ENCODE assay signal across 16 cellular contexts in the genomic region with DNA sequence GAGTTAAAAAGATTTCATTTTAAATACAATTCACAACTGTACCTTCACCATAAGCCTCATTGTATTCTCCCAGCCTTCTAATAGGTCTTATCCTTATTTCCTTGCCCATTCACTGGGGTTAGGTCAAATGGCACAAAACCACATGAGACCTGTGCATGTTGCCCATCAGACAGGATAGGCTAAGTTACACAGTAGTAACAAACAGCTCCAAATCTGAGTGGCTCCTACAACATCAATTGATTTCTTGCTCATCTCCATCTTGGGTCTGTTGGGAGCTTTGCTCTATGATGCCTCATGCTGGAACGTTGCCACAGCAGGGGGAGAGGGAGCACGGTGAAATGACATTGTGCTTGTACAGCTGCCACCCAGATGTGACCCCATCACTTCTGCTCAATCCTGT.
"Had no signal": no experiment of that assay in that cellular context is flagged by ENCODE, and none has a peak within 500 bp of the region (broad histone marks: within the 10 kb centered on the region; RNA-seq: fewer than 3 reads in every experiment).

No MANE protein-coding gene starts in this region.

- DNase-seq: activated CD4-positive, alpha-beta T cell treated with anti-CD3 and anti-CD28 coated beads for 1 hour; gastrocnemius medialis; head of caudate nucleus; lower lobe of right lung; stimulated activated CD4-positive, alpha-beta T cell treated with anti-CD3 and anti-CD28 coated beads, Interleukin-4, amount 100 ng/mL, for 1 hour; T-helper 2 cell; upper lobe of left lung had no signal

- H3K36me3 ChIP-seq: gastrocnemius medialis, lower lobe of right lung had no signal

- FAIRE-seq: keratinocyte had no signal

- H3K9me3 ChIP-seq: ascending aorta, gastrocnemius medialis, lower lobe of right lung, thoracic aorta, upper lobe of left lung had no signal

- H3K27ac ChIP-seq: ascending aorta, coronary artery, gastrocnemius medialis, lower lobe of right lung, parathyroid adenoma, thoracic aorta, upper lobe of left lung, VCaP had no signal

- H3K4me2 ChIP-seq: smooth muscle cell had no signal

- ATAC-seq: gastrocnemius medialis; lower lobe of right lung; natural killer cell treated with Interleukin-12 subunit alpha and Interleukin-12 subunit beta and Interleukin-15 and Interleukin-18, amount 100 ng/mL, for 72 hours; sciatic nerve had no signal

- H3K9ac ChIP-seq: parathyroid adenoma had no signal

- H3K79me2 ChIP-seq: parathyroid adenoma had no signal

- H3K4me3 ChIP-seq: ascending aorta, coronary artery, gastrocnemius medialis, lower lobe of right lung, smooth muscle cell, thoracic aorta, upper lobe of left lung had no signal

- H3K27me3 ChIP-seq: ascending aorta, gastrocnemius medialis, upper lobe of left lung had no signal

- H3K4me1 ChIP-seq: ascending aorta, parathyroid adenoma had no signal

- H2AFZ ChIP-seq: parathyroid adenoma had no signal
